1 cellular context compared by ENCODE assay signal in the genomic region with DNA sequence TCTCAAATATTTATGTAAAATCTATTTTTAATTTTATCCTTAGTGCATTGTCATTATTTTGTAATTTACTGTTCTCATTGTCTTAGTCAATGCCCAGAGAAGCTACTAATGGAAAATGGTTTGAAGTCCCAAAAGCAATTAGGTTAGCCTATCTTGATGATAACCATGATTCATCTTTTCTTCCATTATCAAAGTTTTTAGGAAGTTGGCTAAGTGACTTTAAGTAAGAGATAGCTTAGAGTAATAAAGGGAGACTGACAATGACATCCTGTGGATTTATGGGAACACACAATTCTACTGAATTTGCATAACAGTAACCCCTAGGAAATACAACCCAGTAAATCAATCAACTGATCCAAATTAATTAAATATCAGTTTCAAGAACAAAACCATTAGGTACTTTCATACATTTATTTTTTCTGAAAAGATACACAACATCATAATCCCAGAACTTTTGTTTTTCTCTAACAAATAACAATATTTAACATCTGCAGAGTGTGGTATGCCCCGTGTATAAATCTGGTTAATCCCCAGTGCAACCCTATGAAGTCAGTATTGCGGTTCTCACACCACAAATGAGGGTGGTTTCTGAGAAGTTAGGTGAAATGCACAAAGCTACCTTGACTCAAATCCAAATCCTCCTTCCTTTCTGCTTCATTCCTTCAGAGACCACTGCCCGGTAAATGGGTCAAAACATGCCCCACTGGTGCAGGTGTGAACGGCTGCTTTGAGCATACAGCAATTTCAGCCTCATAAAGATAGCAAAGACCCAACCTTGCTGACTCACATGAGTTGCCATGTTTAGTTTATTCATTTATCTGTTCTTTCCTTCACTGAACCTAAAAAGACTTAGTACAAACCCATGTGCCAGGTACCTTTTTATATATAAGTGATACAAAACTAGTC.
TF ChIP-seq lines count a peak whose summit lies in the region.

No MANE protein-coding gene starts in this region.

TF ChIP-seq in SK-N-SH treated with all-trans-retinoic acid at 6 μM for 48 hours, 23 proteins besides CTCF, POLR2A, EP300 and RAD21:
- TF ChIP-seq, protein P1, sequence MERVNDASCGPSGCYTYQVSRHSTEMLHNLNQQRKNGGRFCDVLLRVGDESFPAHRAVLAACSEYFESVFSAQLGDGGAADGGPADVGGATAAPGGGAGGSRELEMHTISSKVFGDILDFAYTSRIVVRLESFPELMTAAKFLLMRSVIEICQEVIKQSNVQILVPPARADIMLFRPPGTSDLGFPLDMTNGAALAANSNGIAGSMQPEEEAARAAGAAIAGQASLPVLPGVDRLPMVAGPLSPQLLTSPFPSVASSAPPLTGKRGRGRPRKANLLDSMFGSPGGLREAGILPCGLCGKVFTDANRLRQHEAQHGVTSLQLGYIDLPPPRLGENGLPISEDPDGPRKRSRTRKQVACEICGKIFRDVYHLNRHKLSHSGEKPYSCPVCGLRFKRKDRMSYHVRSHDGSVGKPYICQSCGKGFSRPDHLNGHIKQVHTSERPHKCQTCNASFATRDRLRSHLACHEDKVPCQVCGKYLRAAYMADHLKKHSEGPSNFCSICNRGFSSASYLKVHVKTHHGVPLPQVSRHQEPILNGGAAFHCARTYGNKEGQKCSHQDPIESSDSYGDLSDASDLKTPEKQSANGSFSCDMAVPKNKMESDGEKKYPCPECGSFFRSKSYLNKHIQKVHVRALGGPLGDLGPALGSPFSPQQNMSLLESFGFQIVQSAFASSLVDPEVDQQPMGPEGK (CRISPR knock-in tag; IDR thresholded peaks at IDR 0.05; ENCODE audit: borderline replicate concordance) = 0 out of 2 replicates have a peak, but pooled peaks have one; percentile 22
- TF ChIP-seq ZC3H10 (CRISPR knock-in tag; IDR thresholded peaks at IDR 0.05) (no peak), TCF4 (CRISPR knock-in tag; IDR thresholded peaks at IDR 0.05; ENCODE audit: borderline replicate concordance) (no peak), SNAI2 (CRISPR knock-in tag; IDR thresholded peaks at IDR 0.05) (no peak), ZNF70 (CRISPR knock-in tag; IDR thresholded peaks at IDR 0.05) (no peak), OSR1 (CRISPR knock-in tag; IDR thresholded peaks at IDR 0.05) (no peak), RARB (CRISPR knock-in tag; IDR thresholded peaks at IDR 0.05) (no peak), ZFP3 (CRISPR knock-in tag; IDR thresholded peaks at IDR 0.05) (no peak), TOX (CRISPR knock-in tag; IDR thresholded peaks at IDR 0.05; ENCODE audit: borderline replicate concordance) (no peak), ARNTL (CRISPR knock-in tag; IDR thresholded peaks at IDR 0.05; ENCODE audit: borderline replicate concordance, low read depth) (no peak), ISL1 (CRISPR knock-in tag; IDR thresholded peaks at IDR 0.05) (peak; percentile 99), PPARA (CRISPR knock-in tag; IDR thresholded peaks at IDR 0.05; ENCODE audit: borderline replicate concordance) (no peak), ESRRG (CRISPR knock-in tag; IDR thresholded peaks at IDR 0.05) (peak; percentile 49; the same call in 1 of the 2 replicates)
- TF ChIP-seq, protein P2, sequence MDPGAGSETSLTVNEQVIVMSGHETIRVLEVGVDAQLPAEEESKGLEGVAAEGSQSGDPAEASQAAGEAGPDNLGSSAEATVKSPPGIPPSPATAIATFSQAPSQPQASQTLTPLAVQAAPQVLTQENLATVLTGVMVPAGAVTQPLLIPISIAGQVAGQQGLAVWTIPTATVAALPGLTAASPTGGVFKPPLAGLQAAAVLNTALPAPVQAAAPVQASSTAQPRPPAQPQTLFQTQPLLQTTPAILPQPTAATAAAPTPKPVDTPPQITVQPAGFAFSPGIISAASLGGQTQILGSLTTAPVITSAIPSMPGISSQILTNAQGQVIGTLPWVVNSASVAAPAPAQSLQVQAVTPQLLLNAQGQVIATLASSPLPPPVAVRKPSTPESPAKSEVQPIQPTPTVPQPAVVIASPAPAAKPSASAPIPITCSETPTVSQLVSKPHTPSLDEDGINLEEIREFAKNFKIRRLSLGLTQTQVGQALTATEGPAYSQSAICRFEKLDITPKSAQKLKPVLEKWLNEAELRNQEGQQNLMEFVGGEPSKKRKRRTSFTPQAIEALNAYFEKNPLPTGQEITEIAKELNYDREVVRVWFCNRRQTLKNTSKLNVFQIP (CRISPR knock-in tag; IDR thresholded peaks at IDR 0.05; ENCODE audit: borderline replicate concordance, low read depth) = no peak
- TF ChIP-seq, protein P3, sequence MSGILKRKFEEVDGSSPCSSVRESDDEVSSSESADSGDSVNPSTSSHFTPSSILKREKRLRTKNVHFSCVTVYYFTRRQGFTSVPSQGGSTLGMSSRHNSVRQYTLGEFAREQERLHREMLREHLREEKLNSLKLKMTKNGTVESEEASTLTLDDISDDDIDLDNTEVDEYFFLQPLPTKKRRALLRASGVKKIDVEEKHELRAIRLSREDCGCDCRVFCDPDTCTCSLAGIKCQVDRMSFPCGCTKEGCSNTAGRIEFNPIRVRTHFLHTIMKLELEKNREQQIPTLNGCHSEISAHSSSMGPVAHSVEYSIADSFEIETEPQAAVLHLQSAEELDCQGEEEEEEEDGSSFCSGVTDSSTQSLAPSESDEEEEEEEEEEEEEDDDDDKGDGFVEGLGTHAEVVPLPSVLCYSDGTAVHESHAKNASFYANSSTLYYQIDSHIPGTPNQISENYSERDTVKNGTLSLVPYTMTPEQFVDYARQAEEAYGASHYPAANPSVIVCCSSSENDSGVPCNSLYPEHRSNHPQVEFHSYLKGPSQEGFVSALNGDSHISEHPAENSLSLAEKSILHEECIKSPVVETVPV (CRISPR knock-in tag; IDR thresholded peaks at IDR 0.05) = no peak
- TF ChIP-seq, protein P4, sequence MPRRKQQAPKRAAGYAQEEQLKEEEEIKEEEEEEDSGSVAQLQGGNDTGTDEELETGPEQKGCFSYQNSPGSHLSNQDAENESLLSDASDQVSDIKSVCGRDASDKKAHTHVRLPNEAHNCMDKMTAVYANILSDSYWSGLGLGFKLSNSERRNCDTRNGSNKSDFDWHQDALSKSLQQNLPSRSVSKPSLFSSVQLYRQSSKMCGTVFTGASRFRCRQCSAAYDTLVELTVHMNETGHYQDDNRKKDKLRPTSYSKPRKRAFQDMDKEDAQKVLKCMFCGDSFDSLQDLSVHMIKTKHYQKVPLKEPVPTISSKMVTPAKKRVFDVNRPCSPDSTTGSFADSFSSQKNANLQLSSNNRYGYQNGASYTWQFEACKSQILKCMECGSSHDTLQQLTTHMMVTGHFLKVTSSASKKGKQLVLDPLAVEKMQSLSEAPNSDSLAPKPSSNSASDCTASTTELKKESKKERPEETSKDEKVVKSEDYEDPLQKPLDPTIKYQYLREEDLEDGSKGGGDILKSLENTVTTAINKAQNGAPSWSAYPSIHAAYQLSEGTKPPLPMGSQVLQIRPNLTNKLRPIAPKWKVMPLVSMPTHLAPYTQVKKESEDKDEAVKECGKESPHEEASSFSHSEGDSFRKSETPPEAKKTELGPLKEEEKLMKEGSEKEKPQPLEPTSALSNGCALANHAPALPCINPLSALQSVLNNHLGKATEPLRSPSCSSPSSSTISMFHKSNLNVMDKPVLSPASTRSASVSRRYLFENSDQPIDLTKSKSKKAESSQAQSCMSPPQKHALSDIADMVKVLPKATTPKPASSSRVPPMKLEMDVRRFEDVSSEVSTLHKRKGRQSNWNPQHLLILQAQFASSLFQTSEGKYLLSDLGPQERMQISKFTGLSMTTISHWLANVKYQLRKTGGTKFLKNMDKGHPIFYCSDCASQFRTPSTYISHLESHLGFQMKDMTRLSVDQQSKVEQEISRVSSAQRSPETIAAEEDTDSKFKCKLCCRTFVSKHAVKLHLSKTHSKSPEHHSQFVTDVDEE (CRISPR knock-in tag; IDR thresholded peaks at IDR 0.05) = no peak
- TF ChIP-seq, protein P5, sequence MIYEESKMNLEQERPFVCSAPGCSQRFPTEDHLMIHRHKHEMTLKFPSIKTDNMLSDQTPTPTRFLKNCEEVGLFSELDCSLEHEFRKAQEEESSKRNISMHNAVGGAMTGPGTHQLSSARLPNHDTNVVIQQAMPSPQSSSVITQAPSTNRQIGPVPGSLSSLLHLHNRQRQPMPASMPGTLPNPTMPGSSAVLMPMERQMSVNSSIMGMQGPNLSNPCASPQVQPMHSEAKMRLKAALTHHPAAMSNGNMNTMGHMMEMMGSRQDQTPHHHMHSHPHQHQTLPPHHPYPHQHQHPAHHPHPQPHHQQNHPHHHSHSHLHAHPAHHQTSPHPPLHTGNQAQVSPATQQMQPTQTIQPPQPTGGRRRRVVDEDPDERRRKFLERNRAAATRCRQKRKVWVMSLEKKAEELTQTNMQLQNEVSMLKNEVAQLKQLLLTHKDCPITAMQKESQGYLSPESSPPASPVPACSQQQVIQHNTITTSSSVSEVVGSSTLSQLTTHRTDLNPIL (CRISPR knock-in tag; IDR thresholded peaks at IDR 0.05; ENCODE audit: low read depth) = peak; percentile 78
